8 cellular contexts compared by ENCODE assay signal in genomic region chr6:106102967-106103727, GRCh38. TPM values are rescaled to one million over a fixed set of nuclear protein-coding genes. Genes with fewer than 3 reads are reported as not detected.
DNase-seq lines count a peak whose midpoint lies in the region; ATAC-seq and TF ChIP-seq lines count a peak whose summit lies in the region.

No MANE protein-coding gene starts in this region.

- H3K4me1 Mint-ChIP-seq in activated T-cell treated with anti-CD3 and anti-CD28 coated beads, Interleukin-2, amount 50 U/mL, for 4 hours (ENCODE audit: low read depth), result peaks cover 91% of the 10 kb centered on the region
- peaks cover 55% of the 10 kb centered on the region for H3K4me1 Mint-ChIP-seq in activated B cell treated with CpG ODN at 0.5 μM for 24 hours
- H3K4me1 Mint-ChIP-seq in stimulated activated naive CD8-positive, alpha-beta T cell treated with anti-CD3 and anti-CD28 coated beads, Interleukin-15, amount 100 ng/mL, for 72 hours, result peaks cover 86% of the 10 kb centered on the region

- no peak overlapping the region for H3K27ac ChIP-seq in caudate nucleus (ENCODE audit: low read depth, low read length)

- peaks cover 77% of the 10 kb centered on the region for H3K36me3 Mint-ChIP-seq in activated T-cell treated with anti-CD3 and anti-CD28 coated beads, Interleukin-2, amount 50 U/mL, for 4 hours (ENCODE audit: insufficient read depth)
- H3K36me3 Mint-ChIP-seq in activated B cell treated with CpG ODN at 0.5 μM for 24 hours (ENCODE audit: low read depth), result peaks cover 42% of the 10 kb centered on the region

- TF ChIP-seq CTCF in activated B cell treated with CpG ODN at 0.5 μM for 24 hours (IDR thresholded peaks at IDR 0.05) (no peak), fibroblast of the aortic adventitia (IDR thresholded peaks at IDR 0.05; ENCODE audit: insufficient read depth, low read length) (no peak)

- ATAC-seq in activated T-cell treated with anti-CD3 and anti-CD28 coated beads, Interleukin-2, amount 50 U/mL, for 4 hours, result no peak
- ATAC-seq in activated B cell treated with CpG ODN at 0.5 μM for 24 hours (ENCODE audit: low read depth), result no peak
- ATAC-seq in stimulated activated naive CD8-positive, alpha-beta T cell treated with anti-CD3 and anti-CD28 coated beads, Interleukin-15, amount 100 ng/mL, for 72 hours, result no peak
- no peak for ATAC-seq in HG02588 (IDR thresholded peaks at IDR 0.05; ENCODE audit: unreplicated experiment)

- peak overlapping the region; percentile 21 for H3K27ac Mint-ChIP-seq in activated B cell treated with CpG ODN at 0.5 μM for 24 hours
- peak overlapping the region in 1 of 2 donors; percentile 36 for H3K27ac Mint-ChIP-seq in stimulated activated naive CD8-positive, alpha-beta T cell treated with anti-CD3 and anti-CD28 coated beads, Interleukin-15, amount 100 ng/mL, for 72 hours

- H3K4me3 ChIP-seq in fibroblast of the aortic adventitia (ENCODE audit: low read depth, low read length), result peak overlapping the region; percentile 54

- intact Hi-C loops in activated B cell treated with CpG ODN at 0.5 μM for 24 hours (cut with micrococcal nuclease), result loop anchor here (1.0 kb wide), 1 partner anchor 11 kb away; no protein-coding TSS in a partner anchor

- CTCF ChIA-PET in activated B cell treated with CpG ODN at 0.5 μM for 24 hours (lab: Charles Lee), result interaction anchor here (0.7 to 1.5 kb wide), 2 partner anchors 120 to 133 kb away, joined by 3 to 4 read pairs; no protein-coding TSS in a partner anchor

- no peaks in the 10 kb centered on the region for H3K9me3 Mint-ChIP-seq in activated T-cell treated with anti-CD3 and anti-CD28 coated beads, Interleukin-2, amount 50 U/mL, for 4 hours
- H3K9me3 Mint-ChIP-seq in activated B cell treated with CpG ODN at 0.5 μM for 24 hours, result no peaks in the 10 kb centered on the region
- H3K9me3 Mint-ChIP-seq in stimulated activated naive CD8-positive, alpha-beta T cell treated with anti-CD3 and anti-CD28 coated beads, Interleukin-15, amount 100 ng/mL, for 72 hours, result no peaks in the 10 kb centered on the region

- POLR2A ChIA-PET in activated B cell treated with CpG ODN at 0.5 μM for 24 hours (lab: Charles Lee), result interaction anchor here (0.5 to 2.6 kb wide), 4 partner anchors 11 to 111 kb away, joined by 3 to 7 read pairs (median 4); partner anchors contain the start of gene PRDM1

- H3K27me3 Mint-ChIP-seq in activated T-cell treated with anti-CD3 and anti-CD28 coated beads, Interleukin-2, amount 50 U/mL, for 4 hours (ENCODE audit: low read depth), result no peaks in the 10 kb centered on the region
- H3K27me3 Mint-ChIP-seq in activated B cell treated with CpG ODN at 0.5 μM for 24 hours, result no peaks in the 10 kb centered on the region
- peaks cover 14% of the 10 kb centered on the region for H3K27me3 Mint-ChIP-seq in stimulated activated naive CD8-positive, alpha-beta T cell treated with anti-CD3 and anti-CD28 coated beads, Interleukin-15, amount 100 ng/mL, for 72 hours

- peak overlapping the region; percentile 95 for H3K4me3 Mint-ChIP-seq in activated T-cell treated with anti-CD3 and anti-CD28 coated beads, Interleukin-2, amount 50 U/mL, for 4 hours
- peak overlapping the region; percentile 69 for H3K4me3 Mint-ChIP-seq in activated B cell treated with CpG ODN at 0.5 μM for 24 hours
- H3K4me3 Mint-ChIP-seq in stimulated activated naive CD8-positive, alpha-beta T cell treated with anti-CD3 and anti-CD28 coated beads, Interleukin-15, amount 100 ng/mL, for 72 hours, result peak overlapping the region; percentile 88 to 95

- DNase-seq in activated T-cell treated with anti-CD3 and anti-CD28 coated beads, Interleukin-2, amount 50 U/mL, for 4 hours, result no peak
- no peak for DNase-seq in activated T-cell treated with anti-CD3 and anti-CD28 coated beads, Interleukin-2, amount 50 U/mL, for 48 hours
- DNase-seq in activated B cell treated with CpG ODN at 0.5 μM for 24 hours (no peak), fibroblast of the aortic adventitia (ENCODE audit: low read depth) (no peak), ureter (ENCODE audit: low spot score) (no peak), caudate nucleus (lab: John Stamatoyannopoulos, UW) (no peak)
- DNase-seq in stimulated activated naive CD8-positive, alpha-beta T cell treated with anti-CD3 and anti-CD28 coated beads, Interleukin-15, amount 100 ng/mL, for 72 hours, result no peak

RNA-seq across cellular contexts. Expression of gene PRDM1, which starts 17.0 kb away (rescaled TPM):
- 10 to 100 TPM; 43.7 to 96.9 (median 86.0) TPM for total RNA-seq in activated T-cell treated with anti-CD3 and anti-CD28 coated beads, Interleukin-2, amount 50 U/mL, for 4 hours
- total RNA-seq in activated B cell treated with CpG ODN at 0.5 μM for 24 hours (16.3 and 16.4 TPM in 2 replicates), fibroblast of the aortic adventitia (ENCODE audit: low replicate concordance) (1.4 and 2.8 TPM in 2 replicates), ureter (18.2 TPM)
